1 cellular context compared by ENCODE assay signal in the genomic region with DNA sequence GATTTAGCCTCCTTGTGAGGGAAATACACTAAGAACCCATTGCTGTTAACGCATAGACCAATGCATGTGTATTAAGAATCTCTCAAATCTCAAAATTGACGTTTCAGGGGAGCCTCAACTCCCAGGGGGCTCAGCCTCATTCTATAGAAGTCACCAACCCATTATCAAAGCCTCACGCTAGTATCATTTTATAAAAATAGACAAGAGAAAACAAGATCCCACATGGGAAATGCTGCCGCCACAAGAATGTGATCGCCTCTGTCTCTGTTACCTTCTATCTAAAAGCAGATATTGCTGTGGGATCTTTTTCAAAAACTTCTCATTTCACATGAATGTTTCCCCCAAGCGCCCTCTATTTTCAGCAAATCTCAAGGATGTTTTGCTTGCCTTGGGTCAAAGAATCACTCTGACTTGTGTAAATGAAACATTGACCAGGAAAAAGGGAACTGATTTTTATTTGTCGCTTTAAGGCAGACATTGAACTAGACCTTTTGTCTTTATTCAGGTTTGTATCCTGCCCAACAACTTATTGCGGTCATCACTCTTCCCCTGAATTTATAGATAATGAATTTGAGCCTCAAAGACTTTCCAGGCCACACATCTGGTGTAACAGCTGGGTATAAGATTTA.
TF ChIP-seq lines count a peak whose summit lies in the region.

No MANE protein-coding gene starts in this region.

TF ChIP-seq in GM12878, 131 proteins besides CTCF, POLR2A, EP300 and RAD21 (continued from another document):
- TF ChIP-seq, protein P1, sequence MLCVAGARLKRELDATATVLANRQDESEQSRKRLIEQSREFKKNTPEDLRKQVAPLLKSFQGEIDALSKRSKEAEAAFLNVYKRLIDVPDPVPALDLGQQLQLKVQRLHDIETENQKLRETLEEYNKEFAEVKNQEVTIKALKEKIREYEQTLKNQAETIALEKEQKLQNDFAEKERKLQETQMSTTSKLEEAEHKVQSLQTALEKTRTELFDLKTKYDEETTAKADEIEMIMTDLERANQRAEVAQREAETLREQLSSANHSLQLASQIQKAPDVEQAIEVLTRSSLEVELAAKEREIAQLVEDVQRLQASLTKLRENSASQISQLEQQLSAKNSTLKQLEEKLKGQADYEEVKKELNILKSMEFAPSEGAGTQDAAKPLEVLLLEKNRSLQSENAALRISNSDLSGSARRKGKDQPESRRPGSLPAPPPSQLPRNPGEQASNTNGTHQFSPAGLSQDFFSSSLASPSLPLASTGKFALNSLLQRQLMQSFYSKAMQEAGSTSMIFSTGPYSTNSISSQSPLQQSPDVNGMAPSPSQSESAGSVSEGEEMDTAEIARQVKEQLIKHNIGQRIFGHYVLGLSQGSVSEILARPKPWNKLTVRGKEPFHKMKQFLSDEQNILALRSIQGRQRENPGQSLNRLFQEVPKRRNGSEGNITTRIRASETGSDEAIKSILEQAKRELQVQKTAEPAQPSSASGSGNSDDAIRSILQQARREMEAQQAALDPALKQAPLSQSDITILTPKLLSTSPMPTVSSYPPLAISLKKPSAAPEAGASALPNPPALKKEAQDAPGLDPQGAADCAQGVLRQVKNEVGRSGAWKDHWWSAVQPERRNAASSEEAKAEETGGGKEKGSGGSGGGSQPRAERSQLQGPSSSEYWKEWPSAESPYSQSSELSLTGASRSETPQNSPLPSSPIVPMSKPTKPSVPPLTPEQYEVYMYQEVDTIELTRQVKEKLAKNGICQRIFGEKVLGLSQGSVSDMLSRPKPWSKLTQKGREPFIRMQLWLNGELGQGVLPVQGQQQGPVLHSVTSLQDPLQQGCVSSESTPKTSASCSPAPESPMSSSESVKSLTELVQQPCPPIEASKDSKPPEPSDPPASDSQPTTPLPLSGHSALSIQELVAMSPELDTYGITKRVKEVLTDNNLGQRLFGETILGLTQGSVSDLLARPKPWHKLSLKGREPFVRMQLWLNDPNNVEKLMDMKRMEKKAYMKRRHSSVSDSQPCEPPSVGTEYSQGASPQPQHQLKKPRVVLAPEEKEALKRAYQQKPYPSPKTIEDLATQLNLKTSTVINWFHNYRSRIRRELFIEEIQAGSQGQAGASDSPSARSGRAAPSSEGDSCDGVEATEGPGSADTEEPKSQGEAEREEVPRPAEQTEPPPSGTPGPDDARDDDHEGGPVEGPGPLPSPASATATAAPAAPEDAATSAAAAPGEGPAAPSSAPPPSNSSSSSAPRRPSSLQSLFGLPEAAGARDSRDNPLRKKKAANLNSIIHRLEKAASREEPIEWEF (IDR thresholded peaks at IDR 0.05; ENCODE audit: insufficient replicate concordance, low read depth, low read length), result peak; percentile 95
- TF ChIP-seq E2F4 (IDR thresholded peaks at IDR 0.05; ENCODE audit: low read depth, low read length), result no peak
- TF ChIP-seq RCOR1 (conservative IDR thresholded peaks at IDR 0.05; ENCODE audit: low read depth, low read length), result no peak
- TF ChIP-seq, protein P2, sequence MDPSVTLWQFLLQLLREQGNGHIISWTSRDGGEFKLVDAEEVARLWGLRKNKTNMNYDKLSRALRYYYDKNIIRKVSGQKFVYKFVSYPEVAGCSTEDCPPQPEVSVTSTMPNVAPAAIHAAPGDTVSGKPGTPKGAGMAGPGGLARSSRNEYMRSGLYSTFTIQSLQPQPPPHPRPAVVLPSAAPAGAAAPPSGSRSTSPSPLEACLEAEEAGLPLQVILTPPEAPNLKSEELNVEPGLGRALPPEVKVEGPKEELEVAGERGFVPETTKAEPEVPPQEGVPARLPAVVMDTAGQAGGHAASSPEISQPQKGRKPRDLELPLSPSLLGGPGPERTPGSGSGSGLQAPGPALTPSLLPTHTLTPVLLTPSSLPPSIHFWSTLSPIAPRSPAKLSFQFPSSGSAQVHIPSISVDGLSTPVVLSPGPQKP (IDR thresholded peaks at IDR 0.05; ENCODE audit: low read depth, low read length), result no peak
- TF ChIP-seq NFXL1 (IDR thresholded peaks at IDR 0.05; ENCODE audit: borderline replicate concordance), result no peak
- no peak for TF ChIP-seq DPF2 (IDR thresholded peaks at IDR 0.05)
- 0 out of 2 replicates have a peak, but pooled peaks have one; percentile 20 for TF ChIP-seq IRF4 (IDR thresholded peaks at IDR 0.05; ENCODE audit: low read depth, low read length)
- TF ChIP-seq MEF2A (IDR thresholded peaks at IDR 0.05; ENCODE audit: insufficient read depth, low read depth, low read length), result 0 out of 2 replicates have a peak, but pooled peaks have one; percentile 41
- peak; percentile 70 for TF ChIP-seq IKZF1 (conservative IDR thresholded peaks at IDR 0.05)
- TF ChIP-seq TBL1XR1 (IDR thresholded peaks at IDR 0.05; ENCODE audit: low read depth, low read length), result peak; percentile 29; the same call in 1 of the 2 replicates
- TF ChIP-seq ATF7 (IDR thresholded peaks at IDR 0.05; ENCODE audit: low read depth), result peak; percentile 76
TF ChIP-seq in GM12878: peak in this region for 35.
